9 cellular contexts compared by ENCODE assay signal in the genomic region with DNA sequence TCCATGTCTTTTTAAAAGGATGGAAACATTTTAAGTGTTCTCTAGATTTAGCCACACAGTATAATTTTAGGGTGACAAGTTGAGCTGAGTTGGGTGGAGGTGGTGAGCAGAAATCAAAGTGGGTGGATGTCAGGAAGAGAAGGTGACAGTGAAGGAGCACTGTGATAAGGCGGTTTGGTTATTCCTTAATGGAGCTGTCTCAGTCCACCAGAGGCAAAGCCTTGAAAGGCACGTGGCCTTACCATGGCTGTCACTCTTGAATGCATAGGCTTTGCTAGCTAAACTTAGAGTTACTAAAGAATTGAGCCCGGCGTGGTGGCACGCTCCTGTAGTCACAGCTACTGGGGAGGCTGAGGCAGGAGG. TPM values are rescaled to one million over a fixed set of nuclear protein-coding genes. Genes with fewer than 3 reads are reported as not detected.
DNase-seq lines count a peak whose midpoint lies in the region; ATAC-seq and TF ChIP-seq lines count a peak whose summit lies in the region.
"Had no signal": no experiment of that assay in that cellular context is flagged by ENCODE, and none has a peak within 500 bp of the region (broad histone marks: within the 10 kb centered on the region; RNA-seq: fewer than 3 reads in every experiment).

No MANE protein-coding gene starts in this region.

- no peak overlapping the region for H3K27ac Mint-ChIP-seq in T-helper 1 cell treated with Interleukin-12 subunit alpha and Interleukin-12 subunit beta and Interleukin-4 antibody, amounts not matched to agents 30 μg/mL and 1 μg/mL, for 36 hours
- no peak overlapping the region for H3K27ac Mint-ChIP-seq in activated CD8-positive, alpha-beta T cell treated with anti-CD3 and anti-CD28 coated beads, Interleukin-2, amount 10 ng/mL, durations not matched to agents 7 days and 5 days

- peaks cover 14% of the 10 kb centered on the region for H3K4me1 Mint-ChIP-seq in T-helper 1 cell treated with Interleukin-12 subunit alpha and Interleukin-12 subunit beta and Interleukin-4 antibody, amounts not matched to agents 30 μg/mL and 1 μg/mL, for 36 hours (ENCODE audit: low read depth)
- peaks cover 16% of the 10 kb centered on the region for H3K4me1 Mint-ChIP-seq in activated CD8-positive, alpha-beta T cell treated with anti-CD3 and anti-CD28 coated beads, Interleukin-2, amount 10 ng/mL, durations not matched to agents 7 days and 5 days (ENCODE audit: low read depth)

- H3K36me3 Mint-ChIP-seq in T-helper 1 cell treated with Interleukin-12 subunit alpha and Interleukin-12 subunit beta and Interleukin-4 antibody, amounts not matched to agents 30 μg/mL and 1 μg/mL, for 36 hours (ENCODE audit: low read depth) = no peaks in the 10 kb centered on the region
- no peaks in the 10 kb centered on the region for H3K36me3 Mint-ChIP-seq in activated CD8-positive, alpha-beta T cell treated with anti-CD3 and anti-CD28 coated beads, Interleukin-2, amount 10 ng/mL, durations not matched to agents 7 days and 5 days (ENCODE audit: low read depth)

- POLR2A ChIA-PET in activated CD8-positive, alpha-beta T cell treated with anti-CD3 and anti-CD28 coated beads, Interleukin-2, amount 10 ng/mL, durations not matched to agents 7 days and 5 days (lab: Charles Lee) = interaction anchor here (2.2 to 3.6 kb wide), 2 partner anchors 15 to 17 kb away, joined by 9 to 11 read pairs; partner anchors contain the start of genes CIB1, GDPGP1 and NGRN

- peaks cover 8% of the 10 kb centered on the region for H3K27me3 Mint-ChIP-seq in T-helper 1 cell treated with Interleukin-12 subunit alpha and Interleukin-12 subunit beta and Interleukin-4 antibody, amounts not matched to agents 30 μg/mL and 1 μg/mL, for 36 hours (ENCODE audit: low read depth)
- peaks cover 3% of the 10 kb centered on the region for H3K27me3 Mint-ChIP-seq in activated CD8-positive, alpha-beta T cell treated with anti-CD3 and anti-CD28 coated beads, Interleukin-2, amount 10 ng/mL, durations not matched to agents 7 days and 5 days (ENCODE audit: low read depth)

- H3K36me3 ChIP-seq in smooth muscle cell (ENCODE audit: low read depth) (no peaks in the 10 kb centered on the region), H7 (replicated peaks; ENCODE audit: control insufficient read depth, insufficient read depth, low read length) (no peaks in the 10 kb centered on the region)
- H3K36me3 ChIP-seq: tibial nerve had no signal

- H3K9me3 Mint-ChIP-seq in T-helper 1 cell treated with Interleukin-12 subunit alpha and Interleukin-12 subunit beta and Interleukin-4 antibody, amounts not matched to agents 30 μg/mL and 1 μg/mL, for 36 hours = no peaks in the 10 kb centered on the region
- H3K9me3 Mint-ChIP-seq in activated CD8-positive, alpha-beta T cell treated with anti-CD3 and anti-CD28 coated beads, Interleukin-2, amount 10 ng/mL, durations not matched to agents 7 days and 5 days (ENCODE audit: insufficient read depth) = no peaks in the 10 kb centered on the region

- H3K27me3 ChIP-seq in smooth muscle cell (ENCODE audit: low read depth) (no peaks in the 10 kb centered on the region), H7 (ENCODE audit: control insufficient read depth, insufficient read depth, low read length) (peaks cover 4% of the 10 kb centered on the region; the same call in 1 of the 2 replicates)
- H3K27me3 ChIP-seq: tibial nerve had no signal

- H3K4me3 ChIP-seq in smooth muscle cell (no peak overlapping the region), H7 (ENCODE audit: insufficient read depth, low read depth, low read length) (no peak overlapping the region)

- H3K27ac ChIP-seq in smooth muscle cell (ENCODE audit: low read depth) = no peak overlapping the region

- ATAC-seq in activated CD8-positive, alpha-beta T cell treated with anti-CD3 and anti-CD28 coated beads, Interleukin-2, amount 10 ng/mL, durations not matched to agents 7 days and 5 days = no peak
- ATAC-seq in left cardiac atrium = peak; percentile 72 to 84

- no peaks in the 10 kb centered on the region for H3K9me3 ChIP-seq in smooth muscle cell (replicated peaks; ENCODE audit: low read depth)
- H3K9me3 ChIP-seq: tibial nerve had no signal

- H4K20me1 ChIP-seq in smooth muscle cell (ENCODE audit: low read depth) = no peaks in the 10 kb centered on the region

- peak overlapping the region; percentile 86 for H3K4me2 ChIP-seq in smooth muscle cell

- H3K79me2 ChIP-seq in smooth muscle cell (ENCODE audit: low read depth) = no peaks in the 10 kb centered on the region

- H3K4me1 ChIP-seq in smooth muscle cell (ENCODE audit: low read depth) = no peaks in the 10 kb centered on the region

- CTCF ChIA-PET in activated CD8-positive, alpha-beta T cell treated with anti-CD3 and anti-CD28 coated beads, Interleukin-2, amount 10 ng/mL, durations not matched to agents 7 days and 5 days (lab: Charles Lee) = interaction anchor here (0.8 to 1.7 kb wide), 6 partner anchors 11 to 106 kb away, joined by 3 to 6 read pairs (median 3); no protein-coding TSS in a partner anchor

- H3K4me3 Mint-ChIP-seq in T-helper 1 cell treated with Interleukin-12 subunit alpha and Interleukin-12 subunit beta and Interleukin-4 antibody, amounts not matched to agents 30 μg/mL and 1 μg/mL, for 36 hours = peak overlapping the region; percentile 32
- H3K4me3 Mint-ChIP-seq in activated CD8-positive, alpha-beta T cell treated with anti-CD3 and anti-CD28 coated beads, Interleukin-2, amount 10 ng/mL, durations not matched to agents 7 days and 5 days = peak overlapping the region; percentile 65

- no peaks in the 10 kb centered on the region for H3F3A ChIP-seq in smooth muscle cell (ENCODE audit: low read depth)

- H2AFZ ChIP-seq in smooth muscle cell (ENCODE audit: low read depth) = peak overlapping the region; percentile 71

- no peak for TF ChIP-seq CTCF in smooth muscle cell (IDR thresholded peaks at IDR 0.05; ENCODE audit: borderline replicate concordance, insufficient read depth, poor library complexity, severe bottlenecking)

- intact Hi-C loops in left cardiac atrium (cut with DNase I) = no loop called here

- no peak overlapping the region for H3K9ac ChIP-seq in smooth muscle cell (ENCODE audit: low read depth)

- 83% methylated on average over 5 of the region's 5 CpGs for WGBS in smooth muscle cell (ENCODE audit: low lambda C conversion rate)

- no peak for DNase-seq in T-helper 1 cell
- DNase-seq in activated CD8-positive, alpha-beta T cell treated with anti-CD3 and anti-CD28 coated beads, Interleukin-2, amount 10 ng/mL, durations not matched to agents 7 days and 5 days = no peak
- no peak for DNase-seq in left cardiac atrium
- no peak for DNase-seq in smooth muscle cell (lab: John Stamatoyannopoulos, UW; ENCODE audit: unreplicated experiment)
- DNase-seq in amniotic stem cell (lab: John Stamatoyannopoulos, UW) = no peak
- DNase-seq in NAMALWA (ENCODE audit: low spot score) = no peak
- no peak for DNase-seq in H7

RNA-seq across cellular contexts. Expression of gene TTLL13, which starts 0.6 kb away (rescaled TPM):
- total RNA-seq in activated CD8-positive, alpha-beta T cell treated with anti-CD3 and anti-CD28 coated beads, Interleukin-2, amount 10 ng/mL, durations not matched to agents 7 days and 5 days = 1 to 10 TPM in 1 of 2 experiments, not detected in 1; 1.3 TPM
- not detected for total RNA-seq in left cardiac atrium
- total RNA-seq in smooth muscle cell = 0.36 TPM in 1 of 2 replicates, not detected in the other
- 0.15 and 0.19 TPM in 2 replicates for polyA plus RNA-seq in smooth muscle cell
- total RNA-seq in H7 (2014; rRNA removed; shearing (Covaris generic)) = 0.07 and 0.14 TPM in 2 replicates

RNA-seq across cellular contexts. Expression of gene GDPGP1, which starts 14.7 kb away (rescaled TPM):
- 10 to 100 TPM; 10.0 to 12.1 TPM for total RNA-seq in activated CD8-positive, alpha-beta T cell treated with anti-CD3 and anti-CD28 coated beads, Interleukin-2, amount 10 ng/mL, durations not matched to agents 7 days and 5 days
- total RNA-seq in left cardiac atrium = 10 to 100 TPM in 1 of 2 donors, 1 to 10 TPM in 1; 9.4 to 11.9 TPM
- total RNA-seq in smooth muscle cell = 0.09 and 0.40 TPM in 2 replicates
- polyA plus RNA-seq in smooth muscle cell = 0.21 and 1.2 TPM in 2 replicates
- total RNA-seq in H7 (2014; rRNA removed; shearing (Covaris generic)) = 5.2 and 5.8 TPM in 2 replicates

RNA-seq across cellular contexts. Expression of gene CIB1, which starts 15.0 kb away (rescaled TPM):
- total RNA-seq in activated CD8-positive, alpha-beta T cell treated with anti-CD3 and anti-CD28 coated beads, Interleukin-2, amount 10 ng/mL, durations not matched to agents 7 days and 5 days = 100 to 1,000 TPM in 1 of 2 experiments, 10 to 100 TPM in 1; 92.4 to 102 TPM
- total RNA-seq in left cardiac atrium (10 to 100 TPM; 53.2 to 55.0 TPM), smooth muscle cell (33.9 and 37.3 TPM in 2 replicates)
- polyA plus RNA-seq in smooth muscle cell = 110 and 132 TPM in 2 replicates
- 16.3 and 21.2 TPM in 2 replicates for total RNA-seq in H7 (2014; rRNA removed; shearing (Covaris generic))

RNA-seq across cellular contexts. Expression of gene NGRN, which starts 16.7 kb away (rescaled TPM):
- 10 to 100 TPM; 29.7 to 29.8 TPM for total RNA-seq in activated CD8-positive, alpha-beta T cell treated with anti-CD3 and anti-CD28 coated beads, Interleukin-2, amount 10 ng/mL, durations not matched to agents 7 days and 5 days
- total RNA-seq in left cardiac atrium (100 to 1,000 TPM; 115 to 131 TPM), smooth muscle cell (51.1 and 54.8 TPM in 2 replicates)
- 70.3 and 71.5 TPM in 2 replicates for polyA plus RNA-seq in smooth muscle cell
- total RNA-seq in H7 (2014; rRNA removed; shearing (Covaris generic)) = 66.6 and 72.9 TPM in 2 replicates

RNA-seq across cellular contexts. Expression of gene SEMA4B, which starts 47.6 kb away (rescaled TPM):
- total RNA-seq in activated CD8-positive, alpha-beta T cell treated with anti-CD3 and anti-CD28 coated beads, Interleukin-2, amount 10 ng/mL, durations not matched to agents 7 days and 5 days = 10 to 100 TPM in 1 of 2 experiments, 1 to 10 TPM in 1; 8.6 to 11.2 TPM
- total RNA-seq in left cardiac atrium (10 to 100 TPM; 26.2 to 41.2 TPM), smooth muscle cell (26.5 and 29.6 TPM in 2 replicates)
- polyA plus RNA-seq in smooth muscle cell = 51.4 and 57.1 TPM in 2 replicates
- 53.0 and 61.0 TPM in 2 replicates for total RNA-seq in H7 (2014; rRNA removed; shearing (Covaris generic))
